In the genomic region with DNA sequence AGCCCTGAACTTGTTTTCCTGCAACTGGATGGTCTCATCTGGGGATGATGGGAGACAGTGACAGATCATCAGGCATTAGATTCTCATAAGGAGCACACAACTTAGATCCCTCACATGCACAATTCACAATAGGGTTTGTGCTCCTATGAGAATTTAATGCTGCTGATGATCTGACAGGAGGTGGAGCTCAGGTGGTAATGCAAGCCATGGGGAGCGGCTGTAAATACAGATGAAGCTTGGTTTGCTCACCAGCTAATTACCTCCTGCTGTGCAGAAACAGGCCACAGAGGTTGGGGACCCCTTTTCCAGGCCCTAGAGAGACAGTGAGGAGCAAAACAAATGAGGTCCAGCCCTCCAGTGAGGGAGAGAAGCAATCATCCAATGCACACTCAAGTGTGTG, we compare ENCODE assay signal across 26 cellular contexts.
"Had no signal": no experiment of that assay in that cellular context is flagged by ENCODE, and none has a peak within 500 bp of the region (broad histone marks: within the 10 kb centered on the region; RNA-seq: fewer than 3 reads in every experiment).

No MANE protein-coding gene starts in this region.

- H3K4me1 ChIP-seq: stomach, suprapubic skin, testis, thyroid gland, tibial artery, tibial nerve, transverse colon, upper lobe of left lung, upper lobe of right lung, uterus, vagina had no signal

- H3K4me3 ChIP-seq: stomach, suprapubic skin, testis, thoracic aorta, thyroid gland, tibial artery, tibial nerve, transverse colon, upper lobe of left lung, upper lobe of right lung, uterus, vagina had no signal

- H3K36me3 ChIP-seq: stomach, suprapubic skin, thoracic aorta, thyroid gland, tibial artery, tibial nerve, transverse colon, upper lobe of left lung, upper lobe of right lung, uterus, vagina had no signal

- DNase-seq: stimulated activated CD4-positive, alpha-beta T cell treated with anti-CD3 and anti-CD28 coated beads, Interleukin-2, amount 100 ng/mL, for 48 hours; stimulated activated CD4-positive, alpha-beta T cell treated with anti-CD3 and anti-CD28 coated beads, Interleukin-4, amount 100 ng/mL, for 1 hour; stimulated activated CD4-positive, alpha-beta T cell treated with anti-CD3 and anti-CD28 coated beads, Interleukin-4, amount 100 ng/mL, for 24 hours; stimulated activated CD4-positive, alpha-beta T cell treated with anti-CD3 and anti-CD28 coated beads, Interleukin-4, amount 100 ng/mL, for 4 hours; stimulated activated CD8-positive, alpha-beta memory T cell treated with anti-CD3 and anti-CD28 coated beads, Interleukin-4, amount 100 ng/mL, for 48 hours; stimulated activated naive B cell treated with anti-CD40 and anti-IgM and Interleukin-4, amounts not matched to agents 10 μg/mL and 1 μg/mL and 100 μg/mL, for 72 hours; stimulated activated naive CD4-positive, alpha-beta T cell; stimulated activated naive CD4-positive, alpha-beta T cell treated with Interleukin-2 at 50 U/mL for 16 hours; stimulated activated naive CD8-positive, alpha-beta T cell treated with anti-CD3 and anti-CD28 coated beads, Interleukin-15, amount 100 ng/mL, for 72 hours; stimulated activated naive CD8-positive, alpha-beta T cell treated with anti-CD3 and anti-CD28 coated beads, Interleukin-15, Interleukin-2, amounts not matched to agents 100 U/mL and 50 U/mL, for 24 hours; stomach; substantia nigra; testis; thyroid gland; tibial artery; transverse colon; trophoblast cell; upper lobe of right lung; uterus had no signal

- ATAC-seq: stimulated activated effector memory CD8-positive, alpha-beta T cell treated with anti-CD3 and anti-CD28 coated beads, Interleukin-12 subunit alpha, Interleukin-12 subunit beta, amount 100 ng/mL, for 72 hours; stimulated activated memory B cell treated with anti-CD40 and anti-IgM and Interleukin-4, amounts not matched to agents 10 μg/mL and 1 μg/mL and 100 μg/mL, for 72 hours; stimulated activated naive B cell treated with anti-CD40 and anti-IgM and Interleukin-4, amounts not matched to agents 10 μg/mL and 1 μg/mL and 100 μg/mL, for 72 hours; stimulated activated naive CD8-positive, alpha-beta T cell treated with anti-CD3 and anti-CD28 coated beads, Interleukin-15, amount 100 ng/mL, for 72 hours; stimulated activated naive CD8-positive, alpha-beta T cell treated with anti-CD3 and anti-CD28 coated beads, Interleukin-15, Interleukin-2, amounts not matched to agents 100 U/mL and 50 U/mL, for 24 hours had no signal

- H3K27ac ChIP-seq: stomach, suprapubic skin, testis, thoracic aorta, thyroid gland, tibial artery, tibial nerve, transverse colon, upper lobe of left lung, upper lobe of right lung, uterus, vagina had no signal

- H3K9me3 ChIP-seq: stomach, suprapubic skin, testis, thoracic aorta, thyroid gland, tibial artery, transverse colon, upper lobe of left lung, upper lobe of right lung, uterus, vagina had no signal
